In the genomic region with DNA sequence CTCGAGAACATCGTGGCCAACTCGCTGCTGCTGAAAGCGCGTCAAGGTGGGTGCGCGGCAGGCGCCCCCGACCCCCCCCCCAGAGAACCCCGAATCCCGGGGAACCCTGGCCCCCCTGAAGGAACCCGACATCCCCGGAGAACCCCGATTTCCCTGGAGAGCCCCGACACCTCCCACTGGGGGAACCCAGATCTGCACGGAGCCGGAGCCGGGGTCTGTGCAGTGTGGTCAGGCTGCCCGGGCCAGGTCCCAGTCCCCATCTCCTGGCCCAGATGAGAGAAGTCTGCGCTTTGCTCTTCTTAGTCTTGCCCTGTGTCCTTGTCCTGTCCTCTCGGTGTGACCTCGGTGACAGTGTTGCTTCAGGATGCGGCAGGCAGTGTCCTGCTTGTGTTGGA, we compare ENCODE assay signal across 8 cellular contexts. TPM values are rescaled to one million over a fixed set of nuclear protein-coding genes. Genes with fewer than 3 reads are reported as not detected.
A peak's percentile ranks its signal among the peaks of the same experiment; 100 is the strongest.
DNase-seq lines count a peak whose midpoint lies in the region; ATAC-seq and TF ChIP-seq lines count a peak whose summit lies in the region.

No MANE protein-coding gene starts in this region.

- peaks cover 8 to 39% (median 35%) of the 10 kb centered on the region in 5 donors for H3K4me1 ChIP-seq in subcutaneous abdominal adipose tissue (ENCODE audit: control insufficient read depth in 5 of 5, insufficient read depth in 5 of 5, low read length in 5 of 5)

- in situ Hi-C loops in astrocyte of the cerebellum (cut with HindIII; ENCODE audit: low sequenced_read_pairs) (loop anchor here (25.0 kb wide), 1 partner anchor 98 kb away; the partner anchor contains the start of genes HTT and HTT-AS), ACHN (cut with HindIII; ENCODE audit: low pct_ligation_motif_present, low pct_unique_long_range_greater_than_20kb, low sequenced_read_pairs) (no loop called here)

- H3K4me3 ChIP-seq in astrocyte of the cerebellum (ENCODE audit: low read depth, low read length) = peak overlapping the region; percentile 78
- peak overlapping the region; percentile 58 for H3K4me3 ChIP-seq in kidney epithelial cell (ENCODE audit: low read depth, low read length)
- H3K4me3 ChIP-seq in subcutaneous abdominal adipose tissue (ENCODE audit: low read depth in 1 of 5, low read length in 5 of 5) = peak overlapping the region; percentile 72 to 90 (median 87)

- no peak for ATAC-seq in activated CD4-positive, alpha-beta T cell treated with anti-CD3 and anti-CD28 coated beads for 36 hours

- H3K27me3 ChIP-seq in kidney epithelial cell (ENCODE audit: control insufficient read depth, insufficient read depth, low read length) (no peaks in the 10 kb centered on the region), subcutaneous abdominal adipose tissue (ENCODE audit: control insufficient read depth in 5 of 5, insufficient read depth in 4 of 5, low read length in 5 of 5) (no peaks in the 10 kb centered on the region)

- H3K27me3 Mint-ChIP-seq in activated CD4-positive, alpha-beta T cell treated with anti-CD3 and anti-CD28 coated beads for 36 hours = no peaks in the 10 kb centered on the region

- peak overlapping the region; percentile 83 for H3K4me3 Mint-ChIP-seq in activated CD4-positive, alpha-beta T cell treated with anti-CD3 and anti-CD28 coated beads for 36 hours

- POLR2A ChIA-PET in activated CD4-positive, alpha-beta T cell treated with anti-CD3 and anti-CD28 coated beads for 36 hours (lab: Charles Lee) = interaction anchor here (0.6 to 3.7 kb wide), 6 partner anchors 10 to 995 kb away, joined by 3 to 21 read pairs (median 4); no protein-coding TSS in a partner anchor

- intact Hi-C loops in activated CD4-positive, alpha-beta T cell treated with anti-CD3 and anti-CD28 coated beads for 36 hours (cut with DNase I, micrococcal nuclease) = loop anchor here (5.0 kb wide), 6 partner anchors 117 to 1617 kb away; partner anchors contain the start of genes LETM1 (in 1 of the 2), MXD4 (in 1 of the 2), TACC3 (in 1 of the 2) and TMEM129 (in 1 of the 2)

- peaks cover 18% of the 10 kb centered on the region for H3K36me3 Mint-ChIP-seq in activated CD4-positive, alpha-beta T cell treated with anti-CD3 and anti-CD28 coated beads for 36 hours (ENCODE audit: low read depth)

- CTCF ChIA-PET in activated CD4-positive, alpha-beta T cell treated with anti-CD3 and anti-CD28 coated beads for 36 hours (lab: Charles Lee) = interaction anchor here (0.6 to 3.0 kb wide), 14 partner anchors 8 to 120 kb away, joined by 3 to 21 read pairs (median 4); no protein-coding TSS in a partner anchor

- DNase-seq in activated CD4-positive, alpha-beta T cell treated with anti-CD3 and anti-CD28 coated beads for 36 hours = no peak
- no peak for DNase-seq in activated CD4-positive, alpha-beta T cell treated with anti-CD3 and anti-CD28 coated beads, Interleukin-2, amount 50 U/mL, for 1 hour
- DNase-seq in astrocyte of the cerebellum (ENCODE audit: low read depth) = no peak
- DNase-seq in kidney epithelial cell (ENCODE audit: low read depth) = no peak
- no peak for DNase-seq in ACHN
- DNase-seq in germinal center (ENCODE audit: low spot score) = no peak
- DNase-seq in SK-N-DZ (ENCODE audit: low spot score) = no peak

- H3K27ac ChIP-seq in subcutaneous abdominal adipose tissue (ENCODE audit: low read depth, low read length) = peak overlapping the region; percentile 86

- H3K9me3 Mint-ChIP-seq in activated CD4-positive, alpha-beta T cell treated with anti-CD3 and anti-CD28 coated beads for 36 hours (ENCODE audit: low read depth) = no peaks in the 10 kb centered on the region

- H3K9ac ChIP-seq in subcutaneous abdominal adipose tissue (ENCODE audit: low read length in 5 of 5) = peak overlapping the region; percentile 73 to 92 (median 81)

- peak overlapping the region; percentile 59 for H3K27ac Mint-ChIP-seq in activated CD4-positive, alpha-beta T cell treated with anti-CD3 and anti-CD28 coated beads for 36 hours

- no peak for TF ChIP-seq CTCF in astrocyte of the cerebellum (IDR thresholded peaks at IDR 0.05; ENCODE audit: low read depth, low read length, missing control alignments)
- no peak for TF ChIP-seq CTCF in kidney epithelial cell (IDR thresholded peaks at IDR 0.05; ENCODE audit: insufficient read depth, low read length, poor library complexity, severe bottlenecking)

- no peaks in the 10 kb centered on the region for H3K36me3 ChIP-seq in kidney epithelial cell (ENCODE audit: control insufficient read depth, insufficient read depth, low read length)
- H3K36me3 ChIP-seq in subcutaneous abdominal adipose tissue (ENCODE audit: control insufficient read depth in 5 of 5, insufficient read depth in 5 of 5, low read length in 5 of 5) = no peaks in the 10 kb centered on the region

- H3K9me3 ChIP-seq in subcutaneous abdominal adipose tissue (ENCODE audit: control insufficient read depth in 5 of 5, low read length in 5 of 5) = no peaks in the 10 kb centered on the region

- peaks cover 27% of the 10 kb centered on the region for H3K4me1 Mint-ChIP-seq in activated CD4-positive, alpha-beta T cell treated with anti-CD3 and anti-CD28 coated beads for 36 hours

RNA-seq across cellular contexts. Expression of gene GRK4, which starts 0.7 kb away (rescaled TPM):
- total RNA-seq in activated CD4-positive, alpha-beta T cell treated with anti-CD3 and anti-CD28 coated beads for 36 hours = 1 to 10 TPM; 2.4 to 2.5 TPM
- 6.3 and 10.7 TPM in 2 replicates for total RNA-seq in kidney epithelial cell
- 8.1 and 10.0 TPM in 2 replicates for polyA plus RNA-seq in SK-N-DZ (2014; cell fraction: cytosol; rRNA removed)
- 6.7 and 7.3 TPM in 2 replicates for polyA plus RNA-seq in SK-N-DZ (2014; cell fraction: nucleus; rRNA removed)

RNA-seq across cellular contexts. Expression of gene NOP14, which starts 0.9 kb away (rescaled TPM):
- total RNA-seq in activated CD4-positive, alpha-beta T cell treated with anti-CD3 and anti-CD28 coated beads for 36 hours = 100 to 1,000 TPM in 1 of 2 experiments, 10 to 100 TPM in 1; 86.8 to 106 TPM
- total RNA-seq in kidney epithelial cell = 35.2 and 35.4 TPM in 2 replicates
- 15.0 and 18.6 TPM in 2 replicates for polyA plus RNA-seq in SK-N-DZ (2014; cell fraction: cytosol; rRNA removed)
- 16.9 and 19.7 TPM in 2 replicates for polyA plus RNA-seq in SK-N-DZ (2014; cell fraction: nucleus; rRNA removed)
